Comparison of ENCODE assay signal across 2 cellular contexts in genomic region chr6:148343028-148343374, GRCh38.
TF ChIP-seq lines count a peak whose summit lies in the region.

No MANE protein-coding gene starts in this region.

TF ChIP-seq in IMR-90, 13 proteins besides CTCF, POLR2A, EP300 and RAD21 (continued from another document):
- TF ChIP-seq ELK1 (IDR thresholded peaks at IDR 0.05; ENCODE audit: borderline replicate concordance, low read depth, low read length) (no peak), RCOR1 (IDR thresholded peaks at IDR 0.05; ENCODE audit: insufficient replicate concordance, low read length) (no peak), SMC3 (IDR thresholded peaks at IDR 0.05; ENCODE audit: low read depth, low read length) (no peak), CEBPB (IDR thresholded peaks at IDR 0.05; ENCODE audit: low read depth, low read length) (no peak), NFE2L2 (IDR thresholded peaks at IDR 0.05; ENCODE audit: low read depth, low read length) (no peak)
- TF ChIP-seq, protein P1, sequence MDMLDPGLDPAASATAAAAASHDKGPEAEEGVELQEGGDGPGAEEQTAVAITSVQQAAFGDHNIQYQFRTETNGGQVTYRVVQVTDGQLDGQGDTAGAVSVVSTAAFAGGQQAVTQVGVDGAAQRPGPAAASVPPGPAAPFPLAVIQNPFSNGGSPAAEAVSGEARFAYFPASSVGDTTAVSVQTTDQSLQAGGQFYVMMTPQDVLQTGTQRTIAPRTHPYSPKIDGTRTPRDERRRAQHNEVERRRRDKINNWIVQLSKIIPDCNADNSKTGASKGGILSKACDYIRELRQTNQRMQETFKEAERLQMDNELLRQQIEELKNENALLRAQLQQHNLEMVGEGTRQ (IDR thresholded peaks at IDR 0.05; ENCODE audit: low read depth, low read length) = no peak

TF ChIP-seq in neural cell, 6 proteins besides CTCF, POLR2A, EP300 and RAD21 (continued from another document):
- TF ChIP-seq, protein P2, sequence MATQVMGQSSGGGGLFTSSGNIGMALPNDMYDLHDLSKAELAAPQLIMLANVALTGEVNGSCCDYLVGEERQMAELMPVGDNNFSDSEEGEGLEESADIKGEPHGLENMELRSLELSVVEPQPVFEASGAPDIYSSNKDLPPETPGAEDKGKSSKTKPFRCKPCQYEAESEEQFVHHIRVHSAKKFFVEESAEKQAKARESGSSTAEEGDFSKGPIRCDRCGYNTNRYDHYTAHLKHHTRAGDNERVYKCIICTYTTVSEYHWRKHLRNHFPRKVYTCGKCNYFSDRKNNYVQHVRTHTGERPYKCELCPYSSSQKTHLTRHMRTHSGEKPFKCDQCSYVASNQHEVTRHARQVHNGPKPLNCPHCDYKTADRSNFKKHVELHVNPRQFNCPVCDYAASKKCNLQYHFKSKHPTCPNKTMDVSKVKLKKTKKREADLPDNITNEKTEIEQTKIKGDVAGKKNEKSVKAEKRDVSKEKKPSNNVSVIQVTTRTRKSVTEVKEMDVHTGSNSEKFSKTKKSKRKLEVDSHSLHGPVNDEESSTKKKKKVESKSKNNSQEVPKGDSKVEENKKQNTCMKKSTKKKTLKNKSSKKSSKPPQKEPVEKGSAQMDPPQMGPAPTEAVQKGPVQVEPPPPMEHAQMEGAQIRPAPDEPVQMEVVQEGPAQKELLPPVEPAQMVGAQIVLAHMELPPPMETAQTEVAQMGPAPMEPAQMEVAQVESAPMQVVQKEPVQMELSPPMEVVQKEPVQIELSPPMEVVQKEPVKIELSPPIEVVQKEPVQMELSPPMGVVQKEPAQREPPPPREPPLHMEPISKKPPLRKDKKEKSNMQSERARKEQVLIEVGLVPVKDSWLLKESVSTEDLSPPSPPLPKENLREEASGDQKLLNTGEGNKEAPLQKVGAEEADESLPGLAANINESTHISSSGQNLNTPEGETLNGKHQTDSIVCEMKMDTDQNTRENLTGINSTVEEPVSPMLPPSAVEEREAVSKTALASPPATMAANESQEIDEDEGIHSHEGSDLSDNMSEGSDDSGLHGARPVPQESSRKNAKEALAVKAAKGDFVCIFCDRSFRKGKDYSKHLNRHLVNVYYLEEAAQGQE (IDR thresholded peaks at IDR 0.05; ENCODE audit: borderline replicate concordance) = no peak
